1 cellular context compared by ENCODE assay signal in the genomic region with DNA sequence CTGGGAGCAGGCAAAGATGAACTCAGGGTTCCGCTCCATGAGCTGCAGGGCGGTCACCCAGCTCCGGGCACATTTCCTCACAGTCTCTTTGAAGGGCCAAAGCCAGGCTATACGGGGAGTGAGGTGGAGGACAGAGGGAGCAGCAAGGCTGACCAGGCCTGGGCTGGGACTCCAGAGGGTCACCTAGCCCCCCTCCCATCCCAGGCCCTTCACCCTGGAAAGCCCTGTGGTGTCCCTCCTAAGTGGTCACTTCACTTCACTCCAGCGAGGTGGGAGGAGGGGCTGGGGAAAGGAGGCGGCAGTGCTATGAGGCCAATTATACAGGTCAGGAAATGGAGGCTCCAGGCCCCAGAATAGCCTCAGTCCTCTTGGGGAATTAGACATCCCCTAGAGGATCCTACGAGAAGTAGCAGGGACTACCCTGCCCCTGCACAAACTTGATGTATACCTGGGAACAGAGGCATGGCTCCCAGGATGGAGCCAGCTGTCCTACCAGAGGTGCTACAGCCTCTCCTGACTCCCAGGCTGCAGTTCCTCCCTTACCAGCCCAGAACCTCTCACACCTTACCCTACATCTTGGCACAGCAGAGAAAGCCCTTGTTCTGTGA.
TF ChIP-seq lines count a peak whose summit lies in the region.

No MANE protein-coding gene starts in this region.

TF ChIP-seq in HCT116, 20 proteins besides CTCF, POLR2A, EP300 and RAD21:
- TF ChIP-seq POLR2AphosphoS5 (IDR thresholded peaks at IDR 0.05; ENCODE audit: low read depth, low read length) (no peak), SIN3A (IDR thresholded peaks at IDR 0.05; ENCODE audit: low read depth) (no peak), TCF7L2 (IDR thresholded peaks at IDR 0.05; ENCODE audit: borderline replicate concordance, extremely low read depth, insufficient read depth, insufficient read length) (no peak), SRF (IDR thresholded peaks at IDR 0.05; ENCODE audit: low read depth) (no peak), YY1 (IDR thresholded peaks at IDR 0.05; ENCODE audit: extremely low read depth, insufficient replicate concordance, low read depth, low read length) (no peak), FOSL1 (IDR thresholded peaks at IDR 0.05; ENCODE audit: low read depth) (no peak), CBX3 (IDR thresholded peaks at IDR 0.05; ENCODE audit: low read depth) (no peak)
- TF ChIP-seq, protein P1, sequence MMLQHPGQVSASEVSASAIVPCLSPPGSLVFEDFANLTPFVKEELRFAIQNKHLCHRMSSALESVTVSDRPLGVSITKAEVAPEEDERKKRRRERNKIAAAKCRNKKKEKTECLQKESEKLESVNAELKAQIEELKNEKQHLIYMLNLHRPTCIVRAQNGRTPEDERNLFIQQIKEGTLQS (IDR thresholded peaks at IDR 0.05): no peak
- TF ChIP-seq, protein P2, sequence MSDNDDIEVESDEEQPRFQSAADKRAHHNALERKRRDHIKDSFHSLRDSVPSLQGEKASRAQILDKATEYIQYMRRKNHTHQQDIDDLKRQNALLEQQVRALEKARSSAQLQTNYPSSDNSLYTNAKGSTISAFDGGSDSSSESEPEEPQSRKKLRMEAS (IDR thresholded peaks at IDR 0.05): no peak
TF ChIP-seq in HCT116: peak in this region for 0.
